1 cellular context compared by ENCODE assay signal in the genomic region with DNA sequence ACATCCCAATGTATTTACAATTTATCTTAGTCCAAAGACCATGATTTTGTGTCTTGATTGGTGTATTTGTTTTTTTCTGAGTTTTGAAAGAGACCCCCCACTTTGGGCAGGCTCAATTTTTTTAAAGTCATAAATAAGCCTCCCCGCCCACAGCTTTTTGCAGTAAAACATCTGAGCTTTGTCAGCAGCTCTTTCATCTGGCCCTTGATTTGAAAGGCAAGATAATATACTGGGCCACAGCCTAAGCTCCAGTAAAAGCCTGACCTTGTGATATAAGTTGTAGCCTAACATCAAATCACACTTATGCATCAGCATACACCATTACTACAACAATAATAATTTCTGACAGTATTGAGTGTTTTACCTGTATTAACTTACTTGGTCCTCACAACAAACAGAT.
TF ChIP-seq lines count a peak whose summit lies in the region.

No MANE protein-coding gene starts in this region.

TF ChIP-seq in K562, 482 proteins besides CTCF, POLR2A, EP300 and RAD21 (continued from another document):
- TF ChIP-seq, protein P1, sequence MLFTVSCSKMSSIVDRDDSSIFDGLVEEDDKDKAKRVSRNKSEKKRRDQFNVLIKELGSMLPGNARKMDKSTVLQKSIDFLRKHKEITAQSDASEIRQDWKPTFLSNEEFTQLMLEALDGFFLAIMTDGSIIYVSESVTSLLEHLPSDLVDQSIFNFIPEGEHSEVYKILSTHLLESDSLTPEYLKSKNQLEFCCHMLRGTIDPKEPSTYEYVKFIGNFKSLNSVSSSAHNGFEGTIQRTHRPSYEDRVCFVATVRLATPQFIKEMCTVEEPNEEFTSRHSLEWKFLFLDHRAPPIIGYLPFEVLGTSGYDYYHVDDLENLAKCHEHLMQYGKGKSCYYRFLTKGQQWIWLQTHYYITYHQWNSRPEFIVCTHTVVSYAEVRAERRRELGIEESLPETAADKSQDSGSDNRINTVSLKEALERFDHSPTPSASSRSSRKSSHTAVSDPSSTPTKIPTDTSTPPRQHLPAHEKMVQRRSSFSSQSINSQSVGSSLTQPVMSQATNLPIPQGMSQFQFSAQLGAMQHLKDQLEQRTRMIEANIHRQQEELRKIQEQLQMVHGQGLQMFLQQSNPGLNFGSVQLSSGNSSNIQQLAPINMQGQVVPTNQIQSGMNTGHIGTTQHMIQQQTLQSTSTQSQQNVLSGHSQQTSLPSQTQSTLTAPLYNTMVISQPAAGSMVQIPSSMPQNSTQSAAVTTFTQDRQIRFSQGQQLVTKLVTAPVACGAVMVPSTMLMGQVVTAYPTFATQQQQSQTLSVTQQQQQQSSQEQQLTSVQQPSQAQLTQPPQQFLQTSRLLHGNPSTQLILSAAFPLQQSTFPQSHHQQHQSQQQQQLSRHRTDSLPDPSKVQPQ (CRISPR knock-in tag; IDR thresholded peaks at IDR 0.05; ENCODE audit: borderline replicate concordance): no peak
- no peak for TF ChIP-seq LARP7 (IDR thresholded peaks at IDR 0.05)
- TF ChIP-seq ZEB2 (IDR thresholded peaks at IDR 0.05): no peak
- no peak for TF ChIP-seq ZNF232 (CRISPR knock-in tag; IDR thresholded peaks at IDR 0.05)
- no peak for TF ChIP-seq ZNF766 (CRISPR knock-in tag; conservative IDR thresholded peaks at IDR 0.05)
- TF ChIP-seq MEIS2 (IDR thresholded peaks at IDR 0.05; ENCODE audit: partially characterized antibody): peak; percentile 69
- TF ChIP-seq, protein P2, sequence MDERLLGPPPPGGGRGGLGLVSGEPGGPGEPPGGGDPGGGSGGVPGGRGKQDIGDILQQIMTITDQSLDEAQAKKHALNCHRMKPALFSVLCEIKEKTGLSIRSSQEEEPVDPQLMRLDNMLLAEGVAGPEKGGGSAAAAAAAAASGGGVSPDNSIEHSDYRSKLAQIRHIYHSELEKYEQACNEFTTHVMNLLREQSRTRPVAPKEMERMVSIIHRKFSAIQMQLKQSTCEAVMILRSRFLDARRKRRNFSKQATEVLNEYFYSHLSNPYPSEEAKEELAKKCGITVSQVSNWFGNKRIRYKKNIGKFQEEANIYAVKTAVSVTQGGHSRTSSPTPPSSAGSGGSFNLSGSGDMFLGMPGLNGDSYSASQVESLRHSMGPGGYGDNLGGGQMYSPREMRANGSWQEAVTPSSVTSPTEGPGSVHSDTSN (CRISPR knock-in tag; IDR thresholded peaks at IDR 0.05; ENCODE audit: low read depth): no peak
- TF ChIP-seq, protein P2 (tag; conservative IDR thresholded peaks at IDR 0.05; ENCODE audit: low read depth): peak; percentile 87
- no peak for TF ChIP-seq NFIX (CRISPR knock-in tag; IDR thresholded peaks at IDR 0.05; ENCODE audit: low read depth)
TF ChIP-seq in K562: peak in this region for 2.
